19 cellular contexts compared by ENCODE assay signal in genomic region chr7:90988523-90988922, GRCh38.
DNase-seq lines count a peak whose midpoint lies in the region; ATAC-seq and TF ChIP-seq lines count a peak whose summit lies in the region.
"Had no signal": no experiment of that assay in that cellular context is flagged by ENCODE, and none has a peak within 500 bp of the region (broad histone marks: within the 10 kb centered on the region; RNA-seq: fewer than 3 reads in every experiment).

No MANE protein-coding gene starts in this region.

- no peaks in the 10 kb centered on the region for H3K36me3 ChIP-seq in body of pancreas (replicated peaks in 1 of 2; ENCODE audit: insufficient read depth in 1 of 2, low read depth in 2 of 2)
- H3K36me3 ChIP-seq in HAP-1 (replicated peaks): no peaks in the 10 kb centered on the region
- H3K36me3 ChIP-seq: ascending aorta, left lung, thyroid gland had no signal

- 26% methylated on average over 1 of the region's 1 CpG for WGBS in body of pancreas, 2 donors

- DNase-seq in DMS 273 (lab: John Stamatoyannopoulos, UW; ENCODE audit: unreplicated experiment): peak; percentile 65
- DNase-seq in NCI-H1105 treated with DMSO at 0.1 percent for 48 hours (lab: John Stamatoyannopoulos, UW): peak; percentile 67
- peak; percentile 21 for DNase-seq in NCI-H2196 treated with DMSO at 0.1 percent for 48 hours (lab: John Stamatoyannopoulos, UW; ENCODE audit: unreplicated experiment)
- peak in 2 of 4 donors; percentile 12 to 32 for DNase-seq in body of pancreas
- DNase-seq in effector CD8-positive, alpha-beta T cell (lab: John Stamatoyannopoulos, UW): no peak
- no peak for DNase-seq in activated gamma-delta T cell (lab: John Stamatoyannopoulos, UW)
- no peak for DNase-seq in HAP-1 (ENCODE audit: low spot score in 2 of 2)
- DNase-seq in HT-29 (ENCODE audit: low spot score): no peak
- DNase-seq: activated B cell treated with CpG ODN at 0.5 μM for 24 hours; activated CD8-positive, alpha-beta T cell treated with anti-CD3 and anti-CD28 coated beads for 36 hours; activated T-cell treated with anti-CD3 and anti-CD28 coated beads, Interleukin-2, amount 50 U/mL, for 24 hours; DND-41; endodermal cell; left lung; mucosa of descending colon; NCI-H446 treated with DMSO at 0.1 percent for 48 hours; PC-9; thyroid gland had no signal

- H3K27me3 ChIP-seq in body of pancreas: no peaks in the 10 kb centered on the region
- no peaks in the 10 kb centered on the region for H3K27me3 ChIP-seq in HAP-1 (ENCODE audit: low read depth)
- H3K27me3 ChIP-seq: ascending aorta, left lung, thyroid gland had no signal

- no peaks in the 10 kb centered on the region for H3K9me3 ChIP-seq in body of pancreas
- no peaks in the 10 kb centered on the region for H3K9me3 ChIP-seq in HAP-1
- H3K9me3 ChIP-seq: ascending aorta, left lung, mucosa of descending colon, thyroid gland had no signal

- no peak overlapping the region for H3K27ac ChIP-seq in body of pancreas
- H3K27ac ChIP-seq: ascending aorta, left lung, PC-9, thyroid gland had no signal

- H3K4me3 ChIP-seq in body of pancreas (no peak overlapping the region), HAP-1 (no peak overlapping the region)
- H3K4me3 ChIP-seq: ascending aorta, left lung, mucosa of descending colon, PC-9, thyroid gland had no signal

- peaks cover 6% of the 10 kb centered on the region for H3K4me1 ChIP-seq in body of pancreas
- peaks cover 7% of the 10 kb centered on the region; the same call in 1 of the 2 replicates for H3K4me1 ChIP-seq in HAP-1
- H3K4me1 ChIP-seq: ascending aorta, thyroid gland had no signal

- intact Hi-C loops in body of pancreas (cut with DNase I): no loop called here

- in situ Hi-C loops in HAP-1 (cut with MboI; ENCODE audit: low sequenced_read_pairs): no loop called here

- no peak for TF ChIP-seq POLR2A in body of pancreas (IDR thresholded peaks at IDR 0.05)

- TF ChIP-seq CTCF in body of pancreas (IDR thresholded peaks at IDR 0.05): no peak

- ATAC-seq in body of pancreas: peak; percentile 38
- ATAC-seq: activated CD8-positive, alpha-beta T cell treated with anti-CD3 and anti-CD28 coated beads for 36 hours; left lung; mucosa of descending colon had no signal

Comparison
In these comparisons a context has a peak if more than half of its experiments do, and no peak if none do; other contexts are left out.
1. DNase-seq: peak in DMS 273 (single experiment), NCI-H1105 treated with DMSO at 0.1 percent for 48 hours (single experiment) and NCI-H2196 treated with DMSO at 0.1 percent for 48 hours (single experiment); none in effector CD8-positive, alpha-beta T cell (single experiment), activated gamma-delta T cell (single experiment), HAP-1 (0 of 2) and HT-29 (single experiment).